Comparison of ENCODE assay signal across 1 cellular context in the genomic region with DNA sequence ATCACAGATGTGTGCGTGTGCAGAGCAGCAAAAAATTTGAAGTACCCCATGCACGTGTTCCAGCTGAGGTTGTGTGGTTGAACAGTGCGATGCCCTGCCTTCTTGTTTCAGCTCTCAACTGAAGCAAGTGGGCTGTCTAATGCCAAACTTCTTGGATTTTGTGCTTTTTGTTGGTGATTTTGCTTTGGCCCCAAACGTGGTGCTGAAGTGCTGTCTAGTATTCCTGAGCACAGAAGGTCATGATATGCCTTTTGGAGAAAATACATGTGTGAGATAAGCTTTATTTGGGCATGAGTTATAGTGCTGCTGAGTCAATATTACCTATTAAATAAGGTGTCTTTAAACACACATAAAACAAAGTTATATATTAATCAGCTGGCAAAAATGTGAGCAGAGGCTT.
TF ChIP-seq lines count a peak whose summit lies in the region.

No MANE protein-coding gene starts in this region.

TF ChIP-seq in H1, 55 proteins besides CTCF, POLR2A, EP300 and RAD21:
- TF ChIP-seq POLR2AphosphoS5 (IDR thresholded peaks at IDR 0.05; ENCODE audit: low read depth, low read length): peak; percentile 5; the same call in 1 of the 2 replicates
- TF ChIP-seq CHD7 (IDR thresholded peaks at IDR 0.05; ENCODE audit: insufficient replicate concordance, low read length): no peak
